In the genomic region with DNA sequence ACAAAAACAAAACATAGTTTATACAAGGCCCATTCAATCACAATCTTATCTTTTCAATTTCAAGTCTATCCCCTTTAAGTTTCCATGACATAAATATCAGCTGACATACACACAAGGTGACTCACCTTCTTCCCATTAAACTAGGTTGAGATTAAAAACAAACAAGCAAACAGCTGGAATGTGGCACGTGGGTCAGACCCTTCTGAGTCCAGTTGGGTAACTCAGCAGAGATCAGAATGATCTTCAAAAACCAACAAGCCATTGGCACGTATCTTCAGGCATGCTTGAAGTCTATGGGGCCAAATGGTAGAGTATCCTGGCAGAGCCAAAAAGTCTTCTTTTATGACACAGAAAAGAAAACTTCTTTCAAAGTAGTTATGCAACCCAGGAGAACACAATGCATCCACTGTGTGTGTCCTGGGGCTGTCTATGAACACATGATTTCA, we compare ENCODE assay signal across 11 cellular contexts.
A peak's percentile ranks its signal among the peaks of the same experiment; 100 is the strongest.
DNase-seq lines count a peak whose midpoint lies in the region; ATAC-seq and TF ChIP-seq lines count a peak whose summit lies in the region.
"Had no signal": no experiment of that assay in that cellular context is flagged by ENCODE, and none has a peak within 500 bp of the region (broad histone marks: within the 10 kb centered on the region; RNA-seq: fewer than 3 reads in every experiment).

No MANE protein-coding gene starts in this region.

- peaks cover 55% of the 10 kb centered on the region for H3K4me1 Mint-ChIP-seq in mesothelial cell of epicardium

- H2AFZ ChIP-seq in OCI-LY7 (ENCODE audit: low read length), result no peak overlapping the region

- H3K4me2 ChIP-seq in OCI-LY7 (ENCODE audit: low read length), result no peak overlapping the region

- no peaks in the 10 kb centered on the region for H3K9me3 ChIP-seq in OCI-LY7 (ENCODE audit: low read length)

- no peaks in the 10 kb centered on the region for H3K36me3 Mint-ChIP-seq in mesothelial cell of epicardium
- H3K36me3 Mint-ChIP-seq: CD14-positive monocyte had no signal

- H3K4me3 ChIP-seq in OCI-LY7 (ENCODE audit: low read depth, low read length, poor library complexity, severe bottlenecking), result no peak overlapping the region

- H3K4me1 ChIP-seq in OCI-LY7 (ENCODE audit: insufficient read depth, low read length, poor library complexity, severe bottlenecking), result no peaks in the 10 kb centered on the region

- H3K27ac ChIP-seq in OCI-LY7 (ENCODE audit: low read depth, low read length, poor library complexity, severe bottlenecking), result no peak overlapping the region

- BruUV-seq in OCI-LY7 (replicated peaks; lab: Mats Ljungman, UMichigan), result no TSS peak

- no peaks in the 10 kb centered on the region for H3K36me3 ChIP-seq in OCI-LY7 (ENCODE audit: insufficient read depth, low read length)

- no peaks in the 10 kb centered on the region for H3K27me3 Mint-ChIP-seq in mesothelial cell of epicardium (ENCODE audit: low read depth)

- POLR2A ChIA-PET in OCI-LY7 (lab: Charles Lee), result no interaction called here

- intact Hi-C loops in OCI-LY7 (cut with micrococcal nuclease; ENCODE audit: unreplicated experiment), result no loop called here

- H4K20me1 ChIP-seq in OCI-LY7 (ENCODE audit: insufficient read depth, low read length), result no peaks in the 10 kb centered on the region

- TF ChIP-seq CTCF in mesothelial cell of epicardium (IDR thresholded peaks at IDR 0.05; ENCODE audit: unreplicated experiment) (no peak), OCI-LY7 (conservative IDR thresholded peaks at IDR 0.05; ENCODE audit: low read length) (no peak)

- peak; percentile 67 for TF ChIP-seq EP300 in Ishikawa (IDR thresholded peaks at IDR 0.05; ENCODE audit: borderline replicate concordance)

- CTCF ChIA-PET in OCI-LY7 (lab: Charles Lee; ENCODE audit: unreplicated experiment), result no interaction called here

- H3K9me2 ChIP-seq in OCI-LY7 (ENCODE audit: insufficient read depth, low read length), result no peaks in the 10 kb centered on the region

- DNase-seq in ACHN (peak; percentile 19), dedifferentiated amniotic fluid mesenchymal stem cell (ENCODE audit: extremely low spot score) (peak; percentile 74), mesothelial cell of epicardium (ENCODE audit: low spot score in 2 of 2, unreplicated experiment in 2 of 2) (no peak), SK-N-DZ (ENCODE audit: low spot score) (no peak), KG1 (lab: John Stamatoyannopoulos, UW) (no peak), OCI-LY7 (ENCODE audit: low spot score) (no peak)
- DNase-seq: activated CD4-positive, alpha-beta T cell treated with anti-CD3 and anti-CD28 coated beads for 4 hours; stimulated activated CD4-positive, alpha-beta T cell treated with anti-CD3 and anti-CD28 coated beads, Interleukin-4, amount 100 ng/mL, for 1 hour had no signal

- in situ Hi-C loops in ACHN (cut with HindIII; ENCODE audit: low pct_ligation_motif_present, low pct_unique_long_range_greater_than_20kb, low sequenced_read_pairs), result no loop called here

- H3K27ac Mint-ChIP-seq in mesothelial cell of epicardium, result peak overlapping the region; percentile 48
- H3K27ac Mint-ChIP-seq: CD14-positive monocyte had no signal

- no peaks in the 10 kb centered on the region for H3K9me3 Mint-ChIP-seq in mesothelial cell of epicardium

- ATAC-seq in GM19328 (IDR thresholded peaks at IDR 0.05; ENCODE audit: unreplicated experiment), result no peak

- H3K4me3 Mint-ChIP-seq in mesothelial cell of epicardium, result no peak overlapping the region
- H3K4me3 Mint-ChIP-seq: CD14-positive monocyte had no signal

- no peak for TF ChIP-seq RAD21 in Ishikawa (IDR thresholded peaks at IDR 0.05; ENCODE audit: low read depth)

- H3K79me2 ChIP-seq in OCI-LY7 (ENCODE audit: insufficient read depth, low read depth, low read length), result no peaks in the 10 kb centered on the region

TF ChIP-seq in Ishikawa, 13 proteins besides CTCF, POLR2A, EP300 and RAD21:
- peak; percentile 74 for TF ChIP-seq TCF12 (IDR thresholded peaks at IDR 0.05; ENCODE audit: low read depth)
- TF ChIP-seq ZBTB7A (IDR thresholded peaks at IDR 0.05; ENCODE audit: low read depth), result no peak
- no peak for TF ChIP-seq EGR1 (IDR thresholded peaks at IDR 0.05)
- TF ChIP-seq, protein P1, sequence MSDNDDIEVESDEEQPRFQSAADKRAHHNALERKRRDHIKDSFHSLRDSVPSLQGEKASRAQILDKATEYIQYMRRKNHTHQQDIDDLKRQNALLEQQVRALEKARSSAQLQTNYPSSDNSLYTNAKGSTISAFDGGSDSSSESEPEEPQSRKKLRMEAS (IDR thresholded peaks at IDR 0.05), result peak; percentile 78
- no peak for TF ChIP-seq TAF1 (IDR thresholded peaks at IDR 0.05; ENCODE audit: low read depth)
- peak; percentile 37; the same call in 1 of the 2 replicates for TF ChIP-seq NFIC (IDR thresholded peaks at IDR 0.05)
- TF ChIP-seq CEBPB (IDR thresholded peaks at IDR 0.05), result peak; percentile 59
- TF ChIP-seq TEAD4 (IDR thresholded peaks at IDR 0.05), result peak; percentile 83
- no peak for TF ChIP-seq REST (IDR thresholded peaks at IDR 0.05; ENCODE audit: low read depth)
- TF ChIP-seq, protein P2, sequence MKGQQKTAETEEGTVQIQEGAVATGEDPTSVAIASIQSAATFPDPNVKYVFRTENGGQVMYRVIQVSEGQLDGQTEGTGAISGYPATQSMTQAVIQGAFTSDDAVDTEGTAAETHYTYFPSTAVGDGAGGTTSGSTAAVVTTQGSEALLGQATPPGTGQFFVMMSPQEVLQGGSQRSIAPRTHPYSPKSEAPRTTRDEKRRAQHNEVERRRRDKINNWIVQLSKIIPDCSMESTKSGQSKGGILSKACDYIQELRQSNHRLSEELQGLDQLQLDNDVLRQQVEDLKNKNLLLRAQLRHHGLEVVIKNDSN (IDR thresholded peaks at IDR 0.05), result peak; percentile 78
- peak; percentile 80 for TF ChIP-seq FOXM1 (IDR thresholded peaks at IDR 0.05; ENCODE audit: borderline replicate concordance, low read depth)
- TF ChIP-seq YY1 (IDR thresholded peaks at IDR 0.05; ENCODE audit: low read depth), result no peak
- no peak for TF ChIP-seq CREB1 (IDR thresholded peaks at IDR 0.05; ENCODE audit: low read depth)
TF ChIP-seq in Ishikawa: peak in this region for 7.

Comparison
In these comparisons a context has a peak if more than half of its experiments do, and no peak if none do; other contexts are left out.
1. DNase-seq: peak in ACHN (single experiment) and dedifferentiated amniotic fluid mesenchymal stem cell (single experiment); none in mesothelial cell of epicardium (0 of 2), SK-N-DZ (single experiment), KG1 (single experiment) and OCI-LY7 (single experiment).